ENCODE assay signal across 8 cellular contexts in genomic region chr2:171687287-171688128, GRCh38. TPM values are rescaled to one million over a fixed set of nuclear protein-coding genes. Genes with fewer than 3 reads are reported as not detected.
A peak's percentile ranks its signal among the peaks of the same experiment; 100 is the strongest.
DNase-seq lines count a peak whose midpoint lies in the region; ATAC-seq and TF ChIP-seq lines count a peak whose summit lies in the region.

DYNC1I2 (plus strand) TSS chr2:171687469; CDS start chr2:171690156, 2,687 bp downstream.

- H3K27ac ChIP-seq in mucosa of rectum (ENCODE audit: low read depth in 2 of 2, low read length in 2 of 2): peak within 1 kb of the TSS; percentile 83 to 91

- no peaks in the 10 kb centered on the region for H3K27me3 Mint-ChIP-seq in activated T-cell treated with anti-CD3 and anti-CD28 coated beads, Interleukin-2, amount 50 U/mL, for 24 hours

- 0 out of 2 replicates have a peak, but pooled peaks have one; percentile 34 for TF ChIP-seq EP300 in Ishikawa (IDR thresholded peaks at IDR 0.05; ENCODE audit: borderline replicate concordance)

- H3K9ac ChIP-seq in mucosa of rectum (ENCODE audit: low read depth in 1 of 2, low read length in 2 of 2): peak within 1 kb of the TSS; percentile 80 to 91

- H3K9me3 Mint-ChIP-seq in activated T-cell treated with anti-CD3 and anti-CD28 coated beads, Interleukin-2, amount 50 U/mL, for 24 hours: no peaks in the 10 kb centered on the region

- H3K4me3 ChIP-seq in mucosa of rectum (ENCODE audit: low read length in 2 of 2): peak within 1 kb of the TSS; percentile 96 to 98

- peak; percentile 93 for DNase-seq in DMS153 treated with DMSO at 0.1 percent for 48 hours (lab: John Stamatoyannopoulos, UW; ENCODE audit: unreplicated experiment)
- peak; percentile 86 for DNase-seq in activated T-cell treated with anti-CD3 and anti-CD28 coated beads, Interleukin-2, amount 50 U/mL, for 24 hours
- peak; percentile 93 for DNase-seq in erythroblast (lab: John Stamatoyannopoulos, UW)
- peak; percentile 82 for DNase-seq in stimulated activated CD8-positive, alpha-beta memory T cell treated with anti-CD3 and anti-CD28 coated beads, Interleukin-4, amount 100 ng/mL, for 48 hours

- peaks cover 36% of the 10 kb centered on the region for H3K36me3 Mint-ChIP-seq in activated T-cell treated with anti-CD3 and anti-CD28 coated beads, Interleukin-2, amount 50 U/mL, for 24 hours (ENCODE audit: low read depth)

- TF ChIP-seq RAD21 in Ishikawa (IDR thresholded peaks at IDR 0.05; ENCODE audit: low read depth): no peak

- H3K4me1 ChIP-seq in mucosa of rectum (ENCODE audit: control insufficient read depth in 2 of 2, insufficient read depth in 2 of 2, low read length in 2 of 2): peaks cover 5% of the 10 kb centered on the region in 2 donors

- H3K27ac Mint-ChIP-seq in activated T-cell treated with anti-CD3 and anti-CD28 coated beads, Interleukin-2, amount 50 U/mL, for 24 hours: peak within 1 kb of the TSS; percentile 94

- peaks cover 26% of the 10 kb centered on the region for H3K4me1 Mint-ChIP-seq in activated T-cell treated with anti-CD3 and anti-CD28 coated beads, Interleukin-2, amount 50 U/mL, for 24 hours (ENCODE audit: low read depth)

- peaks cover 4 to 11% of the 10 kb centered on the region in 2 donors for H3K36me3 ChIP-seq in mucosa of rectum (ENCODE audit: control insufficient read depth in 2 of 2, insufficient read depth in 2 of 2, low read length in 2 of 2)

- no peaks in the 10 kb centered on the region for H3K9me3 ChIP-seq in mucosa of rectum (ENCODE audit: control insufficient read depth in 2 of 2, low read length in 2 of 2)

- peak within 1 kb of the TSS; percentile 92 for H3K4me3 Mint-ChIP-seq in activated T-cell treated with anti-CD3 and anti-CD28 coated beads, Interleukin-2, amount 50 U/mL, for 24 hours

- H3K27me3 ChIP-seq in mucosa of rectum (ENCODE audit: control insufficient read depth in 2 of 2, insufficient read depth in 2 of 2, low read length in 2 of 2): no peaks in the 10 kb centered on the region

- TF ChIP-seq POLR2A in erythroblast (IDR thresholded peaks at IDR 0.05; ENCODE audit: low read length): peak; percentile 74

- peak; percentile 92 for ATAC-seq in GM21529 (IDR thresholded peaks at IDR 0.05; ENCODE audit: unreplicated experiment)

TF ChIP-seq in Ishikawa, 13 proteins besides CTCF, POLR2A, EP300 and RAD21 (continues in another document):
- TF ChIP-seq ZBTB7A (IDR thresholded peaks at IDR 0.05; ENCODE audit: low read depth) (peak; percentile 68; the same call in 1 of the 2 replicates), USF1 (IDR thresholded peaks at IDR 0.05) (peak; percentile 69), MAX (IDR thresholded peaks at IDR 0.05) (peak; percentile 52; the same call in 1 of the 2 replicates), CREB1 (IDR thresholded peaks at IDR 0.05; ENCODE audit: low read depth) (peak; percentile 64; the same call in 1 of the 2 replicates), FOXM1 (IDR thresholded peaks at IDR 0.05; ENCODE audit: borderline replicate concordance, low read depth) (no peak), TEAD4 (IDR thresholded peaks at IDR 0.05) (no peak), CEBPB (IDR thresholded peaks at IDR 0.05) (no peak), REST (IDR thresholded peaks at IDR 0.05; ENCODE audit: low read depth) (no peak), EGR1 (IDR thresholded peaks at IDR 0.05) (no peak), TCF12 (IDR thresholded peaks at IDR 0.05; ENCODE audit: low read depth) (peak; percentile 16; the same call in 1 of the 2 replicates), YY1 (IDR thresholded peaks at IDR 0.05; ENCODE audit: low read depth) (peak; percentile 40; the same call in 1 of the 2 replicates), TAF1 (IDR thresholded peaks at IDR 0.05; ENCODE audit: low read depth) (peak; percentile 73)

TF ChIP-seq in PFSK-1, 5 proteins besides CTCF, POLR2A, EP300 and RAD21:
- TF ChIP-seq REST (IDR thresholded peaks at IDR 0.05; ENCODE audit: insufficient read depth in 1 of 2, low read depth in 2 of 2, low read length in 2 of 2) (no peak), SIN3A (IDR thresholded peaks at IDR 0.05; ENCODE audit: borderline replicate concordance, insufficient read depth, low read length) (peak; percentile 48; the same call in 1 of the 2 replicates), TAF1 (IDR thresholded peaks at IDR 0.05; ENCODE audit: borderline replicate concordance, insufficient read depth, low read length) (0 out of 2 replicates have a peak, but pooled peaks have one; percentile 18), POLR2AphosphoS5 (IDR thresholded peaks at IDR 0.05; ENCODE audit: low read depth, low read length) (no peak; the same call in none of the 2 replicates), FOXP2 (optimal IDR thresholded peaks at IDR 0.05; ENCODE audit: borderline replicate concordance, extremely low read depth, extremely low read length, insufficient read depth) (peak; percentile 74)

RNA-seq across cellular contexts. Expression of gene DYNC1I2, which starts in this region (rescaled TPM):
- polyA plus RNA-seq in PFSK-1 (2012; ENCODE audit: insufficient read length, low read depth): 30.6 TPM

Comparison
In these comparisons a context has a peak if more than half of its experiments do, and no peak if none do; other contexts are left out.
1. Peak in every context shown above with its lines: DNase-seq, ATAC-seq, H3K4me3 ChIP-seq and H3K27ac ChIP-seq.